In genomic region chr11:65498042-65498726, GRCh38 we compare ENCODE assay signal across 8 cellular contexts. TPM values are rescaled to one million over a fixed set of nuclear protein-coding genes. Genes with fewer than 3 reads are reported as not detected.
DNase-seq lines count a peak whose midpoint lies in the region; ATAC-seq and TF ChIP-seq lines count a peak whose summit lies in the region.

No MANE protein-coding gene starts in this region.

- H3K4me1 ChIP-seq in muscle layer of colon (ENCODE audit: insufficient read depth, low read length), result peaks cover 33% of the 10 kb centered on the region

- H3K27ac ChIP-seq in muscle layer of colon (ENCODE audit: low read depth, low read length) (peak overlapping the region; percentile 98), temporal lobe (ENCODE audit: low read depth, low read length) (peak overlapping the region; percentile 100)

- no peak for ATAC-seq in GM21423 (IDR thresholded peaks at IDR 0.05; ENCODE audit: unreplicated experiment)
- no peak for ATAC-seq in GM18870 (IDR thresholded peaks at IDR 0.05; ENCODE audit: unreplicated experiment)

- DNase-seq in GM06990 (ENCODE audit: extremely low read depth, insufficient read length), result peak; percentile 69
- peak; percentile 44 for DNase-seq in NCI-H1694 (lab: John Stamatoyannopoulos, UW)
- DNase-seq in activated CD4-positive, alpha-beta T cell treated with anti-CD3 and anti-CD28 coated beads for 4 hours, result peak; percentile 60 to 68
- peak; percentile 37 for DNase-seq in effector CD8-positive, alpha-beta T cell (lab: John Stamatoyannopoulos, UW)

- no peaks in the 10 kb centered on the region for H3K9me3 ChIP-seq in muscle layer of colon (ENCODE audit: low read length)

- TF ChIP-seq CTCF in GM06990 (IDR thresholded peaks at IDR 0.05; ENCODE audit: insufficient read depth, low read length, poor library complexity, severe bottlenecking), result no peak

- H3K4me3 ChIP-seq in GM06990 (replicated peaks; ENCODE audit: low read depth, low read length), result peak overlapping the region; percentile 80
- peak overlapping the region; percentile 97 for H3K4me3 ChIP-seq in muscle layer of colon (ENCODE audit: low read depth in 1 of 2, low read length in 2 of 2)

- peak overlapping the region; percentile 100 for H3K9ac ChIP-seq in muscle layer of colon (ENCODE audit: low read length)

- no peaks in the 10 kb centered on the region for H3K27me3 ChIP-seq in GM06990 (replicated peaks; ENCODE audit: control insufficient read depth, insufficient read depth, low read length)
- no peaks in the 10 kb centered on the region for H3K27me3 ChIP-seq in muscle layer of colon (ENCODE audit: control insufficient read depth in 1 of 2, insufficient read depth in 2 of 2, low read length in 2 of 2)

- H3K36me3 ChIP-seq in GM06990 (ENCODE audit: control insufficient read depth, insufficient read depth, low read length), result peaks cover 7% of the 10 kb centered on the region
- peaks cover 27% of the 10 kb centered on the region for H3K36me3 ChIP-seq in muscle layer of colon (ENCODE audit: insufficient read depth, low read length)

RNA-seq across cellular contexts. Expression of gene MALAT1, which starts 0.7 kb away (rescaled TPM):
- 8,183 TPM for total RNA-seq in temporal lobe

RNA-seq across cellular contexts. Expression of gene SCYL1, which starts 26.7 kb away (rescaled TPM):
- 34.2 TPM for total RNA-seq in temporal lobe

RNA-seq across cellular contexts. Expression of gene LTBP3, which starts 60.0 kb away (rescaled TPM):
- total RNA-seq in temporal lobe, result 38.6 TPM
